In genomic region chr7:80098795-80099194, GRCh38 we compare ENCODE assay signal across 13 cellular contexts. TPM values are rescaled to one million over a fixed set of nuclear protein-coding genes. Genes with fewer than 3 reads are reported as not detected.
DNase-seq lines count a peak whose midpoint lies in the region; ATAC-seq and TF ChIP-seq lines count a peak whose summit lies in the region.
"Had no signal": no experiment of that assay in that cellular context is flagged by ENCODE, and none has a peak within 500 bp of the region (broad histone marks: within the 10 kb centered on the region; RNA-seq: fewer than 3 reads in every experiment).

No MANE protein-coding gene starts in this region.

- H3K27ac ChIP-seq in left ventricle myocardium inferior (replicated peaks) (no peak overlapping the region), endodermal cell (ENCODE audit: low read depth, low read length) (no peak overlapping the region), smooth muscle cell (ENCODE audit: low read depth) (no peak overlapping the region)
- no peak overlapping the region for H3K27ac ChIP-seq in CD8-positive, alpha-beta memory T cell (ENCODE audit: low read depth, low read length)

- no peaks in the 10 kb centered on the region for H3K79me2 ChIP-seq in smooth muscle cell (ENCODE audit: low read depth)

- H3K27ac Mint-ChIP-seq in endodermal cell: no peak overlapping the region
- no peak overlapping the region for H3K27ac Mint-ChIP-seq in CD8-positive, alpha-beta memory T cell
- H3K27ac Mint-ChIP-seq in activated CD4-positive, alpha-beta memory T cell treated with anti-CD3 and anti-CD28 coated beads, Interleukin-2, amount 10 ng/mL, durations not matched to agents 7 days and 5 days: no peak overlapping the region
- H3K27ac Mint-ChIP-seq: T-helper 2 cell treated with Interferon-gamma antibody and Interleukin-4, amounts not matched to agents 5 μg/mL and 100 μg/mL, for 36 hours had no signal

- H3K36me3 ChIP-seq in left ventricle myocardium inferior (no peaks in the 10 kb centered on the region), endodermal cell (ENCODE audit: control insufficient read depth, insufficient read depth, low read length) (no peaks in the 10 kb centered on the region), smooth muscle cell (ENCODE audit: low read depth) (no peaks in the 10 kb centered on the region)
- H3K36me3 ChIP-seq in CD8-positive, alpha-beta memory T cell (ENCODE audit: insufficient read depth, low read length): no peaks in the 10 kb centered on the region

- DNase-seq in left ventricle myocardium inferior (no peak), cardiac septum (ENCODE audit: low spot score) (no peak), Kasumi-1 (lab: John Stamatoyannopoulos, UW) (peak; percentile 7 to 33), endodermal cell (peak; percentile 67), smooth muscle cell (lab: John Stamatoyannopoulos, UW; ENCODE audit: unreplicated experiment) (no peak)
- DNase-seq in CD8-positive, alpha-beta memory T cell: no peak
- no peak for DNase-seq in activated CD4-positive, alpha-beta memory T cell treated with anti-CD3 and anti-CD28 coated beads, Interleukin-2, amount 10 ng/mL, durations not matched to agents 7 days and 5 days
- DNase-seq: activated CD8-positive, alpha-beta memory T cell treated with anti-CD3 and anti-CD28 coated beads, Interleukin-2, amount 50 U/mL, for 4 hours; AML-193; caudate nucleus; NCI-H524 treated with DMSO at 0.1 percent for 48 hours had no signal

- H3K4me3 Mint-ChIP-seq in endodermal cell: no peak overlapping the region
- H3K4me3 Mint-ChIP-seq in CD8-positive, alpha-beta memory T cell: peak overlapping the region in 1 of 7 donors; percentile 61
- no peak overlapping the region for H3K4me3 Mint-ChIP-seq in activated CD4-positive, alpha-beta memory T cell treated with anti-CD3 and anti-CD28 coated beads, Interleukin-2, amount 10 ng/mL, durations not matched to agents 7 days and 5 days
- H3K4me3 Mint-ChIP-seq: T-helper 2 cell treated with Interferon-gamma antibody and Interleukin-4, amounts not matched to agents 5 μg/mL and 100 μg/mL, for 36 hours had no signal

- no peaks in the 10 kb centered on the region for H3F3A ChIP-seq in smooth muscle cell (ENCODE audit: low read depth)

- CTCF ChIA-PET in CD8-positive, alpha-beta memory T cell (lab: Charles Lee): no interaction called here
- CTCF ChIA-PET in activated CD4-positive, alpha-beta memory T cell treated with anti-CD3 and anti-CD28 coated beads, Interleukin-2, amount 10 ng/mL, durations not matched to agents 7 days and 5 days (lab: Charles Lee): no interaction called here

- no peaks in the 10 kb centered on the region for H4K20me1 ChIP-seq in smooth muscle cell (ENCODE audit: low read depth)

- no peak for ATAC-seq in GM21619 (IDR thresholded peaks at IDR 0.05; ENCODE audit: unreplicated experiment)

- intact Hi-C loops in left ventricle myocardium inferior (cut with micrococcal nuclease): loop anchor here (10.0 kb wide), 1 partner anchor 296 kb away; no protein-coding TSS in a partner anchor
- intact Hi-C loops in cardiac septum (cut with DNase I): loop anchor here (10.0 kb wide), 2 partner anchors 186 to 296 kb away; no protein-coding TSS in a partner anchor

- H3K9ac ChIP-seq in endodermal cell (ENCODE audit: extremely low read depth, low read length, poor library complexity, severe bottlenecking): no peak overlapping the region
- H3K9ac ChIP-seq in smooth muscle cell (ENCODE audit: low read depth): no peak overlapping the region

- H3K9me3 ChIP-seq in left ventricle myocardium inferior (replicated peaks) (no peaks in the 10 kb centered on the region), endodermal cell (ENCODE audit: control insufficient read depth, low read length) (no peaks in the 10 kb centered on the region), smooth muscle cell (replicated peaks; ENCODE audit: low read depth) (no peaks in the 10 kb centered on the region)
- H3K9me3 ChIP-seq in CD8-positive, alpha-beta memory T cell (ENCODE audit: low read length): no peaks in the 10 kb centered on the region

- no peaks in the 10 kb centered on the region for H3K27me3 ChIP-seq in left ventricle myocardium inferior (ENCODE audit: low read depth)
- no peaks in the 10 kb centered on the region for H3K27me3 ChIP-seq in endodermal cell (ENCODE audit: control insufficient read depth, insufficient read depth, low read length, poor library complexity, severe bottlenecking)
- H3K27me3 ChIP-seq in smooth muscle cell (ENCODE audit: low read depth): no peaks in the 10 kb centered on the region
- H3K27me3 ChIP-seq in CD8-positive, alpha-beta memory T cell (ENCODE audit: insufficient read depth, low read length, poor library complexity, severe bottlenecking): no peaks in the 10 kb centered on the region

- H2AFZ ChIP-seq in smooth muscle cell (ENCODE audit: low read depth): peak overlapping the region; percentile 10

- POLR2A ChIA-PET in CD8-positive, alpha-beta memory T cell (lab: Charles Lee): no interaction called here
- POLR2A ChIA-PET in activated CD4-positive, alpha-beta memory T cell treated with anti-CD3 and anti-CD28 coated beads, Interleukin-2, amount 10 ng/mL, durations not matched to agents 7 days and 5 days (lab: Charles Lee): no interaction called here

- no peaks in the 10 kb centered on the region for H3K4me1 ChIP-seq in left ventricle myocardium inferior
- H3K4me1 ChIP-seq in endodermal cell (ENCODE audit: control insufficient read depth, insufficient read depth, low read length): peaks cover 4% of the 10 kb centered on the region
- no peaks in the 10 kb centered on the region for H3K4me1 ChIP-seq in smooth muscle cell (ENCODE audit: low read depth)
- H3K4me1 ChIP-seq in CD8-positive, alpha-beta memory T cell (ENCODE audit: insufficient read depth, low read length): no peaks in the 10 kb centered on the region

- H3K4me3 ChIP-seq in left ventricle myocardium inferior (no peak overlapping the region), endodermal cell (ENCODE audit: low read length) (no peak overlapping the region), smooth muscle cell (no peak overlapping the region)
- H3K4me3 ChIP-seq in CD8-positive, alpha-beta memory T cell (ENCODE audit: low read length): no peak overlapping the region

- no peaks in the 10 kb centered on the region for H3K27me3 Mint-ChIP-seq in endodermal cell (ENCODE audit: insufficient read depth)
- H3K27me3 Mint-ChIP-seq in CD8-positive, alpha-beta memory T cell: no peaks in the 10 kb centered on the region
- no peaks in the 10 kb centered on the region for H3K27me3 Mint-ChIP-seq in activated CD4-positive, alpha-beta memory T cell treated with anti-CD3 and anti-CD28 coated beads, Interleukin-2, amount 10 ng/mL, durations not matched to agents 7 days and 5 days

- no peaks in the 10 kb centered on the region for H3K9me3 Mint-ChIP-seq in endodermal cell
- peaks cover 0 to 10% (median 5%) of the 10 kb centered on the region in 5 donors for H3K9me3 Mint-ChIP-seq in CD8-positive, alpha-beta memory T cell
- no peaks in the 10 kb centered on the region for H3K9me3 Mint-ChIP-seq in activated CD4-positive, alpha-beta memory T cell treated with anti-CD3 and anti-CD28 coated beads, Interleukin-2, amount 10 ng/mL, durations not matched to agents 7 days and 5 days
- H3K9me3 Mint-ChIP-seq: T-helper 2 cell treated with Interferon-gamma antibody and Interleukin-4, amounts not matched to agents 5 μg/mL and 100 μg/mL, for 36 hours had no signal

- TF ChIP-seq CTCF in left ventricle myocardium inferior (IDR thresholded peaks at IDR 0.05; ENCODE audit: borderline replicate concordance) (peak; percentile 22), endodermal cell (conservative IDR thresholded peaks at IDR 0.05) (peak; percentile 64), smooth muscle cell (IDR thresholded peaks at IDR 0.05; ENCODE audit: borderline replicate concordance, insufficient read depth, poor library complexity, severe bottlenecking) (peak; percentile 11)

- no peak overlapping the region for H3K4me2 ChIP-seq in smooth muscle cell

- H3K36me3 Mint-ChIP-seq in endodermal cell (ENCODE audit: low read depth): no peaks in the 10 kb centered on the region
- H3K36me3 Mint-ChIP-seq in CD8-positive, alpha-beta memory T cell: no peaks in the 10 kb centered on the region
- no peaks in the 10 kb centered on the region for H3K36me3 Mint-ChIP-seq in activated CD4-positive, alpha-beta memory T cell treated with anti-CD3 and anti-CD28 coated beads, Interleukin-2, amount 10 ng/mL, durations not matched to agents 7 days and 5 days (ENCODE audit: low read depth)

- peaks cover 2% of the 10 kb centered on the region for H3K4me1 Mint-ChIP-seq in endodermal cell
- H3K4me1 Mint-ChIP-seq in CD8-positive, alpha-beta memory T cell: no peaks in the 10 kb centered on the region
- H3K4me1 Mint-ChIP-seq in activated CD4-positive, alpha-beta memory T cell treated with anti-CD3 and anti-CD28 coated beads, Interleukin-2, amount 10 ng/mL, durations not matched to agents 7 days and 5 days: no peaks in the 10 kb centered on the region

- 92 to 98% methylated on average over 6 of the region's 6 CpGs for WGBS in endodermal cell (ENCODE audit: insufficient coverage in 1 of 2, insufficient read length in 1 of 2), 2 experiments
- 89% methylated on average over 6 of the region's 6 CpGs for WGBS in smooth muscle cell (ENCODE audit: low lambda C conversion rate)

RNA-seq across cellular contexts. Expression of gene GNAI1, which starts 35.8 kb away (rescaled TPM):
- total RNA-seq in left ventricle myocardium inferior (14.5 TPM), cardiac septum (11.3 TPM), endodermal cell (10 to 100 TPM; 21.5 to 27.0 TPM), smooth muscle cell (204 and 226 TPM in 2 replicates)
- 34.3 TPM for polyA plus RNA-seq in endodermal cell (2013, experiment 1 of 2)
- polyA plus RNA-seq in endodermal cell (2013, experiment 2 of 2): 28.9 TPM
- polyA plus RNA-seq in smooth muscle cell: 183 and 223 TPM in 2 replicates
- under 1 TPM; 0.39 to 0.42 TPM for total RNA-seq in CD8-positive, alpha-beta memory T cell
- 3.8 TPM for polyA plus RNA-seq in CD8-positive, alpha-beta memory T cell
- not detected for total RNA-seq in activated CD4-positive, alpha-beta memory T cell treated with anti-CD3 and anti-CD28 coated beads, Interleukin-2, amount 10 ng/mL, durations not matched to agents 7 days and 5 days

Comparison
In these comparisons a context has a peak if more than half of its experiments do, and no peak if none do; other contexts are left out.
1. DNase-seq: peak in Kasumi-1 (2 of 2) and endodermal cell (single experiment); none in left ventricle myocardium inferior (single experiment), cardiac septum (single experiment), smooth muscle cell (single experiment), CD8-positive, alpha-beta memory T cell (0 of 5) and activated CD4-positive, alpha-beta memory T cell treated with anti-CD3 and anti-CD28 coated beads, Interleukin-2, amount 10 ng/mL, durations not matched to agents 7 days and 5 days (single experiment).
2. CTCF ChIP-seq: peak in every context shown above with its lines; median percentile 64 in endodermal cell; 22 in left ventricle myocardium inferior; 11 in smooth muscle cell.